ENCODE assay signal across 8 cellular contexts in genomic region chr19:54451331-54451871, GRCh38. TPM values are rescaled to one million over a fixed set of nuclear protein-coding genes. Genes with fewer than 3 reads are reported as not detected.
DNase-seq lines count a peak whose midpoint lies in the region; ATAC-seq and TF ChIP-seq lines count a peak whose summit lies in the region.

No MANE protein-coding gene starts in this region.

- peaks cover 55% of the 10 kb centered on the region for H3K36me3 ChIP-seq in PC-9 (ENCODE audit: low read depth)
- H3K36me3 ChIP-seq in skeletal muscle satellite cell (ENCODE audit: insufficient read depth, low read length): peaks cover 72% of the 10 kb centered on the region

- no peak for ATAC-seq in GM21447 (IDR thresholded peaks at IDR 0.05; ENCODE audit: unreplicated experiment)
- no peak for ATAC-seq in HG03571 (IDR thresholded peaks at IDR 0.05; ENCODE audit: unreplicated experiment)

- no peak for TF ChIP-seq CTCF in PC-9 (conservative IDR thresholded peaks at IDR 0.05)

- H2AFZ ChIP-seq in PC-9: no peak overlapping the region

- no peaks in the 10 kb centered on the region for H3K9me3 Mint-ChIP-seq in T-helper 1 cell treated with Interleukin-12 subunit alpha and Interleukin-12 subunit beta and Interleukin-4 antibody, amounts not matched to agents 30 μg/mL and 1 μg/mL, for 36 hours

- BruUV-seq in PC-9 (replicated peaks; lab: Mats Ljungman, UMichigan): no TSS peak

- DNase-seq in T-helper 1 cell: no peak
- DNase-seq in PC-9: no peak
- DNase-seq in epithelial cell of prostate (ENCODE audit: low read depth, low spot score): no peak
- DNase-seq in SHP77 treated with DMSO at 0.1 percent for 48 hours (lab: John Stamatoyannopoulos, UW): no peak

- H3K27me3 Mint-ChIP-seq in T-helper 1 cell treated with Interleukin-12 subunit alpha and Interleukin-12 subunit beta and Interleukin-4 antibody, amounts not matched to agents 30 μg/mL and 1 μg/mL, for 36 hours (ENCODE audit: low read depth): no peaks in the 10 kb centered on the region

- peaks cover 45% of the 10 kb centered on the region for H3K36me3 Mint-ChIP-seq in T-helper 1 cell treated with Interleukin-12 subunit alpha and Interleukin-12 subunit beta and Interleukin-4 antibody, amounts not matched to agents 30 μg/mL and 1 μg/mL, for 36 hours (ENCODE audit: low read depth)

- peaks cover 30% of the 10 kb centered on the region for H3K4me1 Mint-ChIP-seq in T-helper 1 cell treated with Interleukin-12 subunit alpha and Interleukin-12 subunit beta and Interleukin-4 antibody, amounts not matched to agents 30 μg/mL and 1 μg/mL, for 36 hours (ENCODE audit: low read depth)

- POLR2A ChIA-PET in PC-9 (lab: Charles Lee; ENCODE audit: unreplicated experiment): no interaction called here

- peaks cover 66% of the 10 kb centered on the region for H4K20me1 ChIP-seq in PC-9 (ENCODE audit: insufficient read depth)

- CTCF ChIA-PET in PC-9 (lab: Charles Lee): interaction anchor here (0.6 kb wide), 1 partner anchor 290 kb away, joined by 18 read pairs; no protein-coding TSS in a partner anchor

- intact Hi-C loops in PC-9 (cut with micrococcal nuclease; ENCODE audit: unreplicated experiment): no loop called here

- H3K9me3 ChIP-seq in PC-9 (ENCODE audit: insufficient read depth, low read depth) (no peaks in the 10 kb centered on the region), skeletal muscle satellite cell (replicated peaks; ENCODE audit: low read length) (no peaks in the 10 kb centered on the region)

- H3K4me3 ChIP-seq in PC-9 (peak overlapping the region; percentile 96; the same call in 1 of the 2 replicates), skeletal muscle satellite cell (ENCODE audit: low read length) (peak overlapping the region; percentile 89)

- H3K27ac ChIP-seq in PC-9 (no peak overlapping the region), epithelial cell of prostate (peak overlapping the region; percentile 9)

- no peaks in the 10 kb centered on the region for H3K27me3 ChIP-seq in PC-9 (ENCODE audit: insufficient read depth, low read depth)
- H3K27me3 ChIP-seq in skeletal muscle satellite cell (ENCODE audit: control insufficient read depth, insufficient read depth, low read length): no peaks in the 10 kb centered on the region

- H3K4me3 Mint-ChIP-seq in T-helper 1 cell treated with Interleukin-12 subunit alpha and Interleukin-12 subunit beta and Interleukin-4 antibody, amounts not matched to agents 30 μg/mL and 1 μg/mL, for 36 hours: peak overlapping the region; percentile 96

- H3K4me1 ChIP-seq in PC-9 (replicated peaks; ENCODE audit: insufficient read depth): peaks cover 25% of the 10 kb centered on the region
- peaks cover 27% of the 10 kb centered on the region for H3K4me1 ChIP-seq in skeletal muscle satellite cell (ENCODE audit: control insufficient read depth, insufficient read depth, low read length)

- H3K9me2 ChIP-seq in PC-9 (ENCODE audit: insufficient read depth): no peaks in the 10 kb centered on the region

- H3K9ac ChIP-seq in skeletal muscle satellite cell (ENCODE audit: low read depth, low read length): peak overlapping the region; percentile 99

- peak overlapping the region; percentile 100 for H3K27ac Mint-ChIP-seq in T-helper 1 cell treated with Interleukin-12 subunit alpha and Interleukin-12 subunit beta and Interleukin-4 antibody, amounts not matched to agents 30 μg/mL and 1 μg/mL, for 36 hours

- peaks cover 96% of the 10 kb centered on the region for H3K79me2 ChIP-seq in PC-9 (ENCODE audit: low read depth)

- H3K4me2 ChIP-seq in PC-9: peak overlapping the region; percentile 95; the same call in 1 of the 2 replicates
- H3K4me2 ChIP-seq in skeletal muscle satellite cell (ENCODE audit: low read length): peak overlapping the region; percentile 93

- peaks cover 17% of the 10 kb centered on the region; the same call in 1 of the 2 replicates for H3F3A ChIP-seq in PC-9 (ENCODE audit: insufficient read depth, low read depth)

RNA-seq across cellular contexts. Expression of gene LENG8, which starts 2.4 kb away (rescaled TPM):
- total RNA-seq in PC-9 (2021): 274 and 279 TPM in 2 replicates
- total RNA-seq in skeletal muscle satellite cell (2012; rRNA removed): 52.5 and 54.0 TPM in 2 replicates

RNA-seq across cellular contexts. Expression of gene LENG9, which starts 12.2 kb away (rescaled TPM):
- 7.0 and 8.9 TPM in 2 replicates for total RNA-seq in PC-9 (2021)
- 5.1 and 7.0 TPM in 2 replicates for total RNA-seq in skeletal muscle satellite cell (2012; rRNA removed)

RNA-seq across cellular contexts. Expression of gene CDC42EP5, which starts 21.7 kb away (rescaled TPM):
- total RNA-seq in PC-9 (2021): 25.1 and 48.5 TPM in 2 replicates
- total RNA-seq in skeletal muscle satellite cell (2012; rRNA removed): 5.6 and 6.8 TPM in 2 replicates

RNA-seq across cellular contexts. Expression of gene TTYH1, which starts 36.1 kb away (rescaled TPM):
- 1.6 and 2.4 TPM in 2 replicates for total RNA-seq in PC-9 (2021)
- not detected in 2 replicates for total RNA-seq in skeletal muscle satellite cell (2012; rRNA removed)

RNA-seq across cellular contexts. Expression of gene LAIR2, which starts 51.2 kb away (rescaled TPM):
- total RNA-seq in PC-9 (2021): not detected in 2 replicates
- not detected in 2 replicates for total RNA-seq in skeletal muscle satellite cell (2012; rRNA removed)
